20 cellular contexts compared by ENCODE assay signal in the genomic region with DNA sequence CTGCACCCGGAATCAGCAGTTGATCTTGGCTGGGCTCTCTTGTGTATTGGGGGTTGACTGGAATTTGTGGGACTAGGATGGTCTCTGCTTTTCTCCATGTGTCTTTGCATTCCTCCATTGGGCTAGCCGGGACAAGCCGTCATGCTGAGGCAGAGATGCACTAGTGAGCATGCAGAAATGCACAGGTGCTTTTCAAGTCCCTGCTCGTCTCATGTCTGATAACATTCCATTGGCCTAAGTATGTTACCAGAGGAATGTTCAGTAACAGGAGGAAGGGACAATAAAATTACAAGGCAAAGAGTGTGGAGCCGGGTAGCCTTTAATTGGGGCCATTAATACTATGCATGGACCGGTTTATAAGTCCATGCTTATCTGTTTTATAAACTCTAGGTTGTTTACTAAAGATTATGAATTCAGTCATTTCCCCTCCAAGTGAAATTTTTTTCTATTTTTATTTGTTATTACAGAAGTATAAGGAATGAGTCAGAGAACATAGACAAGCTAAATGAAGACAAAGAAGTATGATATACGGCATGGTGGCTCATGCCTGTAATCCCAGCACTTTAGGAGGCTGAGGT. TPM values are rescaled to one million over a fixed set of nuclear protein-coding genes. Genes with fewer than 3 reads are reported as not detected.
DNase-seq lines count a peak whose midpoint lies in the region; ATAC-seq and TF ChIP-seq lines count a peak whose summit lies in the region.
"Had no signal": no experiment of that assay in that cellular context is flagged by ENCODE, and none has a peak within 500 bp of the region (broad histone marks: within the 10 kb centered on the region; RNA-seq: fewer than 3 reads in every experiment).

No MANE protein-coding gene starts in this region.

- peaks cover 2% of the 10 kb centered on the region for H3K9me3 ChIP-seq in parathyroid adenoma (ENCODE audit: control insufficient read depth, low read length)
- H3K9me3 ChIP-seq: lower lobe of right lung, neutrophil had no signal

- no peak for ATAC-seq in HG03342 (IDR thresholded peaks at IDR 0.05; ENCODE audit: unreplicated experiment)
- ATAC-seq: Right ventricle myocardium inferior had no signal

- no peaks in the 10 kb centered on the region for H3K79me2 ChIP-seq in parathyroid adenoma

- no peaks in the 10 kb centered on the region for H3K27me3 ChIP-seq in parathyroid adenoma (ENCODE audit: control insufficient read depth, insufficient read depth, low read length)
- H3K27me3 ChIP-seq: neutrophil, tibial nerve had no signal

- no peaks in the 10 kb centered on the region for H3K4me1 ChIP-seq in parathyroid adenoma
- H3K4me1 ChIP-seq: lower lobe of right lung, tibial nerve had no signal

- no peak overlapping the region for H3K4me3 ChIP-seq in parathyroid adenoma (ENCODE audit: low read depth, low read length)
- H3K4me3 ChIP-seq: lower lobe of right lung, tibial nerve had no signal

- no peaks in the 10 kb centered on the region for H3K36me3 ChIP-seq in parathyroid adenoma (ENCODE audit: control insufficient read depth, insufficient read depth, low read length)
- H3K36me3 ChIP-seq: lower lobe of right lung, neutrophil had no signal

- no peak for TF ChIP-seq CTCF in parathyroid adenoma (IDR thresholded peaks at IDR 0.05)

- H3K9ac ChIP-seq in parathyroid adenoma = no peak overlapping the region

- H3K27ac ChIP-seq in epithelial cell of prostate = peak overlapping the region; percentile 81
- H3K27ac ChIP-seq in parathyroid adenoma = no peak overlapping the region
- H3K27ac ChIP-seq: lower lobe of right lung, neutrophil, tibial nerve had no signal

- no peak overlapping the region for H3K4me2 ChIP-seq in parathyroid adenoma (ENCODE audit: low read length)

- DNase-seq in Daoy (ENCODE audit: low read depth) (peak; percentile 11), NCI-H226 (peak; percentile 35), epithelial cell of prostate (ENCODE audit: low read depth, low spot score) (peak; percentile 71), cerebellar nuclear complex (lab: John Stamatoyannopoulos, UW) (no peak), NCI-H82 treated with DMSO at 0.1 percent for 48 hours (lab: John Stamatoyannopoulos, UW; ENCODE audit: unreplicated experiment) (no peak)
- no peak for DNase-seq in effector CD4-positive, alpha-beta T cell
- DNase-seq: activated CD4-positive, alpha-beta T cell treated with anti-CD3 and anti-CD28 coated beads, Interleukin-2, amount 50 U/mL, for 48 hours; central memory CD4-positive, alpha-beta T cell; hypothalamus; KBM-7; lower lobe of right lung; NCI-H1694 treated with DMSO at 0.1 percent for 48 hours; NCI-H69; stimulated activated CD8-positive, alpha-beta memory T cell treated with anti-CD3 and anti-CD28 coated beads, Interleukin-4, amount 100 ng/mL, for 48 hours; T-helper 9 cell had no signal

- peak overlapping the region; percentile 8 for H2AFZ ChIP-seq in parathyroid adenoma

RNA-seq across cellular contexts. Expression of a gene that starts 24.4 kb away (rescaled TPM):
- 21.5 and 23.4 TPM in 2 replicates for total RNA-seq in Daoy (2014; rRNA removed; shearing (Covaris generic))

Comparison
In these comparisons a context has a peak if more than half of its experiments do, and no peak if none do; other contexts are left out.
1. DNase-seq: peak in Daoy (single experiment), NCI-H226 (single experiment) and epithelial cell of prostate (single experiment); none in effector CD4-positive, alpha-beta T cell (single experiment), cerebellar nuclear complex (0 of 2) and NCI-H82 treated with DMSO at 0.1 percent for 48 hours (single experiment).